ENCODE assay signal across 8 cellular contexts in genomic region chr13:50911937-50912624, GRCh38. TPM values are rescaled to one million over a fixed set of nuclear protein-coding genes. Genes with fewer than 3 reads are reported as not detected.
A peak's percentile ranks its signal among the peaks of the same experiment; 100 is the strongest.
DNase-seq lines count a peak whose midpoint lies in the region; ATAC-seq and TF ChIP-seq lines count a peak whose summit lies in the region.

No MANE protein-coding gene starts in this region.

- H2AFZ ChIP-seq in DND-41 (ENCODE audit: low read depth, low read length) (no peak overlapping the region), fibroblast of lung (ENCODE audit: low read length) (no peak overlapping the region)

- peaks cover 19% of the 10 kb centered on the region for H4K20me1 ChIP-seq in DND-41 (ENCODE audit: insufficient read depth, low read length)
- no peaks in the 10 kb centered on the region for H4K20me1 ChIP-seq in fibroblast of lung (ENCODE audit: control insufficient read depth, extremely low read depth, insufficient read depth, low read length)

- H3K27me3 Mint-ChIP-seq in nephron (ENCODE audit: low read depth): no peaks in the 10 kb centered on the region
- no peaks in the 10 kb centered on the region for H3K27me3 Mint-ChIP-seq in stimulated activated naive CD8-positive, alpha-beta T cell treated with anti-CD3 and anti-CD28 coated beads, Interleukin-15, Interleukin-2, amounts not matched to agents 100 ng/mL and 50 ng/mL, for 24 hours

- intact Hi-C loops in Panc1 (cut with micrococcal nuclease; ENCODE audit: unreplicated experiment): loop anchor here (5.0 to 10.0 kb wide), 2 partner anchors 163 to 385 kb away; no protein-coding TSS in a partner anchor

- H3K79me2 ChIP-seq in DND-41 (ENCODE audit: insufficient read depth, low read length): peaks cover 80% of the 10 kb centered on the region
- peaks cover 16% of the 10 kb centered on the region for H3K79me2 ChIP-seq in fibroblast of lung (ENCODE audit: control insufficient read depth, insufficient read depth, low read length)

- H3K27ac ChIP-seq in DND-41 (ENCODE audit: low read length): peak overlapping the region; percentile 99
- H3K27ac ChIP-seq in KOPT-K1 (ENCODE audit: low read depth, low read length, poor library complexity, severe bottlenecking): peak overlapping the region; percentile 98
- peak overlapping the region; percentile 92 for H3K27ac ChIP-seq in Panc1 (ENCODE audit: low read length)
- H3K27ac ChIP-seq in fibroblast of lung (ENCODE audit: insufficient read depth, low read length): no peak overlapping the region

- H3K4me3 ChIP-seq in DND-41 (ENCODE audit: low read depth in 1 of 2, low read length in 2 of 2): peak overlapping the region; percentile 25 to 66
- H3K4me3 ChIP-seq in Panc1 (ENCODE audit: low read depth in 2 of 2, low read length in 2 of 2): peak overlapping the region; percentile 31 to 68
- peak overlapping the region in 3 of 4 experiments; percentile 8 to 74 (median 24) for H3K4me3 ChIP-seq in fibroblast of lung (replicated peaks in 1 of 4; ENCODE audit: control extremely low read depth in 1 of 4, insufficient read depth in 1 of 4, low read depth in 3 of 4, low read length in 4 of 4)

- peaks cover 36% of the 10 kb centered on the region for H3K36me3 ChIP-seq in DND-41 (ENCODE audit: insufficient read depth, low read length)
- no peaks in the 10 kb centered on the region for H3K36me3 ChIP-seq in KOPT-K1 (ENCODE audit: insufficient read depth, low read length)
- no peaks in the 10 kb centered on the region; the same call in 1 of the 2 replicates for H3K36me3 ChIP-seq in Panc1 (ENCODE audit: control insufficient read depth, insufficient read depth, low read length)
- H3K36me3 ChIP-seq in fibroblast of lung (ENCODE audit: control insufficient read depth, insufficient read depth, low read length): no peaks in the 10 kb centered on the region

- peak overlapping the region; percentile 82 for H3K9ac ChIP-seq in DND-41 (ENCODE audit: low read depth, low read length)
- H3K9ac ChIP-seq in fibroblast of lung (ENCODE audit: insufficient read depth, low read length): no peak overlapping the region

- peaks cover 56% of the 10 kb centered on the region for H3K4me1 Mint-ChIP-seq in nephron
- H3K4me1 Mint-ChIP-seq in stimulated activated naive CD8-positive, alpha-beta T cell treated with anti-CD3 and anti-CD28 coated beads, Interleukin-15, Interleukin-2, amounts not matched to agents 100 ng/mL and 50 ng/mL, for 24 hours (ENCODE audit: low read depth): peaks cover 67% of the 10 kb centered on the region

- H3K27me3 ChIP-seq in DND-41 (ENCODE audit: insufficient read depth, low read length, poor library complexity) (no peaks in the 10 kb centered on the region), Panc1 (ENCODE audit: control insufficient read depth, insufficient read depth, low read length) (no peaks in the 10 kb centered on the region), fibroblast of lung (ENCODE audit: control insufficient read depth, insufficient read depth, low read length) (no peaks in the 10 kb centered on the region)

- H3K4me1 ChIP-seq in DND-41 (ENCODE audit: insufficient read depth, low read length) (peaks cover 74% of the 10 kb centered on the region), Panc1 (ENCODE audit: control insufficient read depth, insufficient read depth, low read length) (peaks cover 31% of the 10 kb centered on the region), fibroblast of lung (ENCODE audit: control insufficient read depth, extremely low read depth, insufficient read depth, low read length) (peaks cover 14% of the 10 kb centered on the region)

- in situ Hi-C loops in Panc1 (cut with HindIII; ENCODE audit: low pct_unique_long_range_greater_than_20kb, low sequenced_read_pairs): no loop called here

- POLR2A ChIA-PET in Panc1 (lab: Charles Lee): interaction anchor here (0.7 kb wide), 2 partner anchors 23 to 201 kb away, joined by 3 to 5 read pairs; no protein-coding TSS in a partner anchor

- no peaks in the 10 kb centered on the region for H3K36me3 Mint-ChIP-seq in nephron (ENCODE audit: low read depth)
- H3K36me3 Mint-ChIP-seq in stimulated activated naive CD8-positive, alpha-beta T cell treated with anti-CD3 and anti-CD28 coated beads, Interleukin-15, Interleukin-2, amounts not matched to agents 100 ng/mL and 50 ng/mL, for 24 hours (ENCODE audit: low read depth): peaks cover 3% of the 10 kb centered on the region

- H3K27ac Mint-ChIP-seq in nephron: peak overlapping the region; percentile 77 to 95 (median 93)
- H3K27ac Mint-ChIP-seq in stimulated activated naive CD8-positive, alpha-beta T cell treated with anti-CD3 and anti-CD28 coated beads, Interleukin-15, Interleukin-2, amounts not matched to agents 100 ng/mL and 50 ng/mL, for 24 hours: peak overlapping the region; percentile 97

- peak; percentile 68 for ATAC-seq in DND-41 (ENCODE audit: insufficient read depth, low read depth)
- ATAC-seq in GM21786 (IDR thresholded peaks at IDR 0.05; ENCODE audit: unreplicated experiment): peak; percentile 48
- peak; percentile 46 for ATAC-seq in Panc1

- no TSS peak for BruUV-seq in Panc1 (replicated peaks; lab: Mats Ljungman, UMichigan)

- CTCF ChIA-PET in Panc1 (lab: Charles Lee): interaction anchor here (0.9 to 1.5 kb wide), 2 partner anchors 106 to 832 kb away, joined by 3 to 4 read pairs; no protein-coding TSS in a partner anchor

- no peaks in the 10 kb centered on the region for H3K9me3 Mint-ChIP-seq in nephron
- no peaks in the 10 kb centered on the region for H3K9me3 Mint-ChIP-seq in stimulated activated naive CD8-positive, alpha-beta T cell treated with anti-CD3 and anti-CD28 coated beads, Interleukin-15, Interleukin-2, amounts not matched to agents 100 ng/mL and 50 ng/mL, for 24 hours

- H3K4me2 ChIP-seq in DND-41 (ENCODE audit: insufficient read depth, low read length) (peak overlapping the region; percentile 61), fibroblast of lung (ENCODE audit: extremely low read depth, insufficient read depth, low read length) (peak overlapping the region; percentile 82)

- DNase-seq in DND-41 (peak; percentile 98), Panc1 (ENCODE audit: low read depth, low spot score) (peak; percentile 60), fibroblast of lung (ENCODE audit: low read depth in 2 of 2) (peak; percentile 88 to 97)
- DNase-seq in activated T-cell treated with anti-CD3 and anti-CD28 coated beads, Interleukin-2, amount 50 U/mL, for 48 hours: peak; percentile 94 to 97

- H3K9me3 ChIP-seq in DND-41 (ENCODE audit: insufficient read depth, low read length, severe bottlenecking) (no peaks in the 10 kb centered on the region), KOPT-K1 (ENCODE audit: insufficient read depth, low read length, poor library complexity, severe bottlenecking) (no peaks in the 10 kb centered on the region), Panc1 (ENCODE audit: control insufficient read depth, insufficient read depth, low read depth, low read length) (no peaks in the 10 kb centered on the region), fibroblast of lung (ENCODE audit: control insufficient read depth, insufficient read depth, low read depth, low read length) (no peaks in the 10 kb centered on the region)

- peak; percentile 97 for TF ChIP-seq CTCF in DND-41 (IDR thresholded peaks at IDR 0.05; ENCODE audit: borderline replicate concordance, extremely low read depth, low read length, poor library complexity, severe bottlenecking)
- peak; percentile 84 for TF ChIP-seq CTCF in Panc1 (IDR thresholded peaks at IDR 0.05)
- peak; percentile 93 to 94 for TF ChIP-seq CTCF in fibroblast of lung (conservative IDR thresholded peaks at IDR 0.05 in 1 of 2, IDR thresholded peaks at IDR 0.05 in 1 of 2; ENCODE audit: low read depth in 1 of 2, low read length in 2 of 2)
- peak; percentile 86 to 89 (median 88) for TF ChIP-seq CTCF in nephron (IDR thresholded peaks at IDR 0.05; ENCODE audit: unreplicated experiment in 3 of 3)

- peak overlapping the region; percentile 74 to 93 (median 81) for H3K4me3 Mint-ChIP-seq in nephron
- H3K4me3 Mint-ChIP-seq in stimulated activated naive CD8-positive, alpha-beta T cell treated with anti-CD3 and anti-CD28 coated beads, Interleukin-15, Interleukin-2, amounts not matched to agents 100 ng/mL and 50 ng/mL, for 24 hours: peak overlapping the region; percentile 96

RNA-seq across cellular contexts. Expression of gene RNASEH2B, which starts 2.5 kb away (rescaled TPM):
- 37.8 TPM for total RNA-seq in Panc1 (2021; ENCODE audit: unreplicated experiment)
- 21.6 TPM for polyA plus RNA-seq in Panc1 (2012; ENCODE audit: insufficient read length)
- 68.7 and 82.7 TPM in 2 replicates for total RNA-seq in fibroblast of lung
- polyA plus RNA-seq in fibroblast of lung: 24.5 and 24.7 TPM in 2 replicates
- 18.8 and 24.5 TPM in 2 replicates for polyA plus RNA-seq in fibroblast of lung (2012)
- polyA minus RNA-seq in fibroblast of lung (ENCODE audit: low replicate concordance): 0.67 and 0.89 TPM in 2 replicates
